34 cellular contexts compared by ENCODE assay signal in the genomic region with DNA sequence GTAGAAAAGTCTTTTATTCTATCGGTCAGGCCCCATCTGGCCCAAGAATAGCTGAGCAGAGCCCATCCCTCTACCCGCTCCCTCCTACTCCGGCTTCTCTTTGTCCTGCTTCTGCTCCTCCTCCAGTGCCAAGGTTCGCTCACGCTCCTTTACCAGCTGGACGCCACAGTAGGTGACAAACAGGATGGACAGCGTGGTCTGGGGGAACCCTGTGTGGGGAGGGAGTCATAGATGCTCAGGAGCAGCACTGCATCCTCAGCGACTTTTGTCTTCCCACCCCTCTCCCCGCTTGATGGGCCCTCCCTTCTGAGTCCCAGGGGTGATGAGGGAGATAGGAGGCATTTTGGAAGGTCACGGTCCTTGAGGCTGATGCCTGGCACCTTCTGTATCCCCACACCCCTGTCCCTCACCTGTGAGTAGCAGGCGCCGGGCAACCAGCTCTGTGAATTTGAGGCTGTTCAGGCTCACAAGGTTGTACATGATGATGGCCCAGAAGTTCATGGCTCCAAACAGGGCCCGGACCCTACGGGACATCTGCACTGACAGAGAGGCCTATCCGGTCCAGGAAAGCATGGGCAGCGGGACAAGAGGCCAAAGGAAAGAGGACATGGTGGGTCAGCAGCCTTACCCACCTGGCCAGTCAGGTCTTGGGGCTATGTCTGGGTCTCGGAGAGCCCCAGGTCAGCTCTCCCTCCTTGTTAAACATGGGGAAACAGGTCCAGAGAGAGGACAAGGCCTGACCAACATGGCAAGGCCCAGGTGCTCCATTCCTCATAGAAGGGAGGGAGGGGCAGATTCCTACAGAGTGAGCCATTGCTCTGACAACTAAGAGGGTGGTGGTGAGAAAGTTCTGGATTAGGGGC. TPM values are rescaled to one million over a fixed set of nuclear protein-coding genes. Genes with fewer than 3 reads are reported as not detected.
DNase-seq lines count a peak whose midpoint lies in the region; ATAC-seq, FAIRE-seq and TF ChIP-seq lines count a peak whose summit lies in the region.
"Had no signal": no experiment of that assay in that cellular context is flagged by ENCODE, and none has a peak within 500 bp of the region (broad histone marks: within the 10 kb centered on the region; RNA-seq: fewer than 3 reads in every experiment).

No MANE protein-coding gene starts in this region.

- H2BK12ac ChIP-seq in trophoblast cell (ENCODE audit: low read length), result no peak overlapping the region

- no peaks in the 10 kb centered on the region for H3K4me1 ChIP-seq in trophoblast cell (ENCODE audit: control insufficient read depth in 1 of 2, insufficient read depth in 2 of 2, low read length in 2 of 2)
- H3K4me1 ChIP-seq in upper lobe of right lung, result no peaks in the 10 kb centered on the region
- H3K4me1 ChIP-seq in kidney (ENCODE audit: control insufficient read depth in 1 of 2, insufficient read depth in 1 of 2, low read depth in 1 of 2, low read length in 2 of 2), result no peaks in the 10 kb centered on the region
- H3K4me1 ChIP-seq: body of pancreas, Caco-2 had no signal

- no peak overlapping the region for H4K12ac ChIP-seq in trophoblast cell (ENCODE audit: low read depth, low read length)

- no peak overlapping the region for H4K91ac ChIP-seq in trophoblast cell (ENCODE audit: low read depth, low read length)

- H3K9me3 ChIP-seq in trophoblast cell (ENCODE audit: insufficient read depth, low read depth, low read length) (peaks cover 11% of the 10 kb centered on the region), upper lobe of right lung (no peaks in the 10 kb centered on the region), kidney (ENCODE audit: control insufficient read depth in 1 of 2, low read length in 2 of 2) (no peaks in the 10 kb centered on the region)
- H3K9me3 ChIP-seq: body of pancreas, Caco-2 had no signal

- DNase-seq in activated naive CD4-positive, alpha-beta T cell treated with anti-CD3 and anti-CD28 coated beads, Interleukin-2, amount 50 U/mL, for 16 hours, result peak; percentile 4
- DNase-seq in activated naive CD4-positive, alpha-beta T cell treated with Interleukin-2 at 50 U/mL for 16 hours, result no peak
- DNase-seq in caudate nucleus (lab: John Stamatoyannopoulos, UW) (no peak), trophoblast cell (peak in 1 of 2 donors; percentile 27), upper lobe of right lung (peak; percentile 43), kidney (no peak), NCI-H774 (lab: John Stamatoyannopoulos, UW) (no peak)
- DNase-seq in activated T-cell treated with anti-CD3 and anti-CD28 coated beads, Interleukin-2, amount 50 U/mL, for 48 hours, result no peak
- DNase-seq: activated CD4-positive, alpha-beta T cell treated with anti-CD3 and anti-CD28 coated beads, Interleukin-2, amount 10 ng/mL, durations not matched to agents 24 days and 14 days; activated naive CD4-positive, alpha-beta T cell; body of pancreas; Caco-2; DMS79; hypothalamus; mesendoderm; NCI-H146; NCI-H446; stimulated activated CD4-positive, alpha-beta T cell treated with anti-CD3 and anti-CD28 coated beads, Interleukin-12 subunit alpha, Interleukin-12 subunit beta, amount 100 ng/mL, for 4 hours; stimulated activated CD4-positive, alpha-beta T cell treated with anti-CD3 and anti-CD28 coated beads, Interleukin-2, amount 100 ng/mL, for 48 hours had no signal

- H3K9ac ChIP-seq in trophoblast cell (ENCODE audit: low read length) (no peak overlapping the region), kidney (ENCODE audit: low read length in 2 of 2) (no peak overlapping the region)
- H3K9ac ChIP-seq: parathyroid adenoma had no signal

- no CpG with 5 or more reads among the region's 17 CpGs for WGBS in trophoblast cell (ENCODE audit: extremely low coverage, insufficient coverage, insufficient read length)

- peak overlapping the region; percentile 35 for H3K4me3 ChIP-seq in trophoblast cell (ENCODE audit: low read depth, low read length)
- H3K4me3 ChIP-seq in upper lobe of right lung, result no peak overlapping the region
- H3K4me3 ChIP-seq in kidney (ENCODE audit: low read length in 2 of 2), result no peak overlapping the region
- H3K4me3 ChIP-seq: body of pancreas had no signal

- H3K79me2 ChIP-seq in trophoblast cell (ENCODE audit: control insufficient read depth, insufficient read depth, low read length, poor library complexity), result no peaks in the 10 kb centered on the region
- H3K79me2 ChIP-seq: parathyroid adenoma had no signal

- H3K27ac ChIP-seq in caudate nucleus (ENCODE audit: low read depth, low read length) (peak overlapping the region; percentile 68), trophoblast cell (ENCODE audit: low read depth, low read length) (no peak overlapping the region), upper lobe of right lung (no peak overlapping the region), kidney (ENCODE audit: low read depth in 2 of 2, low read length in 2 of 2) (no peak overlapping the region)
- H3K27ac ChIP-seq: body of pancreas, C4-2B, parathyroid adenoma had no signal

- no peak overlapping the region for H4K8ac ChIP-seq in trophoblast cell (ENCODE audit: low read depth, low read length)

- H2BK120ac ChIP-seq in trophoblast cell (ENCODE audit: insufficient read depth, low read length, poor library complexity), result no peak overlapping the region

- H3K23ac ChIP-seq in trophoblast cell (ENCODE audit: low read length), result no peak overlapping the region

- H3K14ac ChIP-seq in trophoblast cell (ENCODE audit: low read length), result no peak overlapping the region

- no peak overlapping the region for H2AFZ ChIP-seq in trophoblast cell (ENCODE audit: insufficient read depth, low read length, poor library complexity)
- H2AFZ ChIP-seq: parathyroid adenoma had no signal

- H3K18ac ChIP-seq in trophoblast cell (ENCODE audit: low read length), result no peak overlapping the region

- H3K27me3 ChIP-seq in trophoblast cell (ENCODE audit: insufficient read depth, low read length) (no peaks in the 10 kb centered on the region), upper lobe of right lung (no peaks in the 10 kb centered on the region)
- H3K27me3 ChIP-seq: body of pancreas had no signal

- H3K36me3 ChIP-seq in trophoblast cell (ENCODE audit: control insufficient read depth in 1 of 2, insufficient read depth in 2 of 2, low read length in 2 of 2), result no peaks in the 10 kb centered on the region
- H3K36me3 ChIP-seq in upper lobe of right lung, result no peaks in the 10 kb centered on the region
- H3K36me3 ChIP-seq in kidney (ENCODE audit: control insufficient read depth in 1 of 2, insufficient read depth in 2 of 2, low read length in 2 of 2), result no peaks in the 10 kb centered on the region

- no peaks in the 10 kb centered on the region for H3K79me1 ChIP-seq in trophoblast cell (ENCODE audit: low read length)

- intact Hi-C loops in upper lobe of right lung (cut with DNase I), result no loop called here
- intact Hi-C loops in kidney (cut with DNase I), result no loop called here

- TF ChIP-seq CTCF in upper lobe of right lung (IDR thresholded peaks at IDR 0.05), result no peak
- no peak for TF ChIP-seq CTCF in kidney (IDR thresholded peaks at IDR 0.05; ENCODE audit: borderline replicate concordance, extremely low read depth, insufficient read depth)

- H2AK5ac ChIP-seq in trophoblast cell (ENCODE audit: low read length), result no peak overlapping the region

- no peak overlapping the region for H3K4me2 ChIP-seq in trophoblast cell (ENCODE audit: low read length)

- H3K4ac ChIP-seq in trophoblast cell (ENCODE audit: low read depth, low read length), result no peak overlapping the region

- H2BK5ac ChIP-seq in trophoblast cell (ENCODE audit: low read depth, low read length, poor library complexity), result no peak overlapping the region

- ATAC-seq in upper lobe of right lung, result no peak
- ATAC-seq: body of pancreas, left lobe of liver, right cardiac atrium had no signal

- FAIRE-seq in kidney (lab: Jason Lieb, UNC), result no peak
- FAIRE-seq: endothelial cell of umbilical vein, G401.6, H1 had no signal

RNA-seq across cellular contexts. Expression of a gene that starts 7.6 kb away (rescaled TPM):
- not detected in 2 replicates for polyA plus RNA-seq in trophoblast cell (2013)
- total RNA-seq in upper lobe of right lung, result not detected
- not detected for total RNA-seq in kidney
- not detected for polyA plus RNA-seq in kidney (ENCODE audit: insufficient read depth, low read depth, low replicate concordance)
- total RNA-seq: A172; activated CD4-positive, alpha-beta T cell treated with anti-CD3 and anti-CD28 coated beads, Interleukin-2, amount 10 ng/mL, durations not matched to agents 24 days and 14 days; activated CD8-positive, alpha-beta memory T cell treated with anti-CD3 and anti-CD28 coated beads for 36 hours; body of pancreas; Caco-2; chondrocyte; endothelial cell of umbilical vein; fibroblast of lung; H1; left lobe of liver; neural crest cell; RPMI7951; SK-MEL-5 had no signal
- polyA plus RNA-seq: endothelial cell of umbilical vein, fibroblast of lung, IgD-negative memory B cell had no signal

RNA-seq across cellular contexts. Expression of a gene that starts 9.7 kb away (rescaled TPM):
- polyA plus RNA-seq in trophoblast cell (2013), result 0.43 and 0.63 TPM in 2 replicates
- not detected for total RNA-seq in upper lobe of right lung
- not detected for total RNA-seq in kidney
- polyA plus RNA-seq in kidney (ENCODE audit: insufficient read depth, low read depth, low replicate concordance), result not detected
- total RNA-seq: A172; activated CD4-positive, alpha-beta T cell treated with anti-CD3 and anti-CD28 coated beads, Interleukin-2, amount 10 ng/mL, durations not matched to agents 24 days and 14 days; activated CD8-positive, alpha-beta memory T cell treated with anti-CD3 and anti-CD28 coated beads for 36 hours; Caco-2; chondrocyte; endothelial cell of umbilical vein; fibroblast of lung; H1; neural crest cell; RPMI7951; SK-MEL-5 had no signal
- polyA plus RNA-seq: endothelial cell of umbilical vein, fibroblast of lung, IgD-negative memory B cell had no signal

RNA-seq across cellular contexts. Expression of a gene that starts 39.4 kb away (rescaled TPM):
- 3.2 and 3.4 TPM in 2 replicates for polyA plus RNA-seq in trophoblast cell (2013)
- total RNA-seq in upper lobe of right lung, result 28.1 TPM
- 26.6 TPM for total RNA-seq in kidney
- 7.8 TPM for polyA plus RNA-seq in kidney (ENCODE audit: insufficient read depth, low read depth, low replicate concordance)

Comparison
In these comparisons a context has a peak if more than half of its experiments do, and no peak if none do; other contexts are left out.
1. DNase-seq: peak in activated naive CD4-positive, alpha-beta T cell treated with anti-CD3 and anti-CD28 coated beads, Interleukin-2, amount 50 U/mL, for 16 hours (single experiment) and upper lobe of right lung (single experiment); none in activated naive CD4-positive, alpha-beta T cell treated with Interleukin-2 at 50 U/mL for 16 hours (single experiment), caudate nucleus (0 of 61), kidney (single experiment), activated T-cell treated with anti-CD3 and anti-CD28 coated beads, Interleukin-2, amount 50 U/mL, for 48 hours (0 of 2) and NCI-H774 (single experiment).